In genomic region chr4:184403384-184403781, GRCh38 we compare ENCODE assay signal across 19 cellular contexts.
DNase-seq lines count a peak whose midpoint lies in the region; ATAC-seq, FAIRE-seq and TF ChIP-seq lines count a peak whose summit lies in the region.
"Had no signal": no experiment of that assay in that cellular context is flagged by ENCODE, and none has a peak within 500 bp of the region (broad histone marks: within the 10 kb centered on the region; RNA-seq: fewer than 3 reads in every experiment).

No MANE protein-coding gene starts in this region.

- no peak overlapping the region for H3K4me3 ChIP-seq in K562
- H3K4me3 ChIP-seq: pancreas, SJSA1, uterus had no signal

- H3K27ac ChIP-seq in K562 (ENCODE audit: extremely low read depth, low read depth, low read length) = no peak overlapping the region
- H3K27ac ChIP-seq: pancreas, SJSA1, uterus had no signal

- no peak overlapping the region for H3K4me3 Mint-ChIP-seq in nephron progenitor cell
- H3K4me3 Mint-ChIP-seq: B cell had no signal

- H3K27me3 Mint-ChIP-seq in nephron progenitor cell (ENCODE audit: low read depth, poor library complexity) = no peaks in the 10 kb centered on the region
- H3K27me3 Mint-ChIP-seq: B cell had no signal

- DNase-seq in GM12891 (ENCODE audit: insufficient read length, low spot score) = no peak
- no peak for DNase-seq in K562 (ENCODE audit: extremely low read depth in 1 of 4, low spot score in 3 of 4)
- no peak for DNase-seq in nephron progenitor cell
- no peak for DNase-seq in NCI-H82 (lab: John Stamatoyannopoulos, UW)
- no peak for DNase-seq in dedifferentiated amniotic fluid mesenchymal stem cell (ENCODE audit: extremely low spot score)
- no peak for DNase-seq in amniotic stem cell (lab: John Stamatoyannopoulos, UW)
- DNase-seq: activated naive CD4-positive, alpha-beta T cell; DMS79; GOT3; islet precursor cell; NCI-H1417 treated with DMSO at 0.1 percent for 48 hours; NCI-H226; pancreas; uterus had no signal

- CTCF ChIA-PET in K562 (lab: Yijun Ruan, JAX; ENCODE audit: low intra/inter-chr PET ratio) = no interaction called here

- H3K4me2 ChIP-seq in K562 (ENCODE audit: insufficient read depth, low read length) = no peak overlapping the region

- TF ChIP-seq RAD21 in K562 (CRISPR knock-in tag; conservative IDR thresholded peaks at IDR 0.05 in 1 of 2, IDR thresholded peaks at IDR 0.05 in 1 of 2) = no peak

- no peaks in the 10 kb centered on the region for H3K9me1 ChIP-seq in K562 (ENCODE audit: control insufficient read depth, insufficient read depth, low read length)

- H3K79me2 ChIP-seq in K562 (ENCODE audit: control insufficient read depth, insufficient read depth, low read length) = no peaks in the 10 kb centered on the region

- no peak overlapping the region for H2AFZ ChIP-seq in K562 (ENCODE audit: low read depth, low read length)

- peak; percentile 8 for ATAC-seq in HG02798 (IDR thresholded peaks at IDR 0.05; ENCODE audit: poor library complexity, unreplicated experiment)
- no peak for ATAC-seq in K562
- no peak for ATAC-seq in HG03045 (IDR thresholded peaks at IDR 0.05; ENCODE audit: unreplicated experiment)
- ATAC-seq: pancreas had no signal

- peaks cover 40% of the 10 kb centered on the region for H3K4me1 Mint-ChIP-seq in nephron progenitor cell

- no peaks in the 10 kb centered on the region; a peak in 1 of 5 replicates for H3K4me1 ChIP-seq in K562 (replicated peaks in 1 of 2; ENCODE audit: control insufficient read depth in 2 of 2, insufficient read depth in 2 of 2, low read length in 2 of 2)
- H3K4me1 ChIP-seq: pancreas had no signal

- peaks cover 63% of the 10 kb centered on the region for H3K36me3 Mint-ChIP-seq in nephron progenitor cell (ENCODE audit: low read depth)

- FAIRE-seq in GM12891 (lab: Jason Lieb, UNC) = peak; percentile 85
- FAIRE-seq in K562 (lab: Jason Lieb, UNC) = peak; percentile 29
- FAIRE-seq: endothelial cell of umbilical vein, pancreas had no signal

- peak overlapping the region; percentile 24 for H3K27ac Mint-ChIP-seq in nephron progenitor cell
- H3K27ac Mint-ChIP-seq: B cell had no signal

- no peak for TF ChIP-seq POLR2A in GM12891 (IDR thresholded peaks at IDR 0.05; ENCODE audit: low read depth, low read length)
- no peak for TF ChIP-seq POLR2A in K562 (conservative IDR thresholded peaks at IDR 0.05)

- no TSS peak for BruUV-seq in K562 (replicated peaks; lab: Mats Ljungman, UMichigan)

- no peaks in the 10 kb centered on the region for H3K9me3 ChIP-seq in K562 (replicated peaks; ENCODE audit: control insufficient read depth, insufficient read depth, low read depth, low read length)
- H3K9me3 ChIP-seq: pancreas, SJSA1, uterus had no signal

- 47% methylated on average over 1 of the region's 1 CpG for WGBS in K562 (ENCODE audit: insufficient coverage, low coverage, missing lambda C conversion rate)

- H3K36me3 ChIP-seq in K562 (ENCODE audit: control insufficient read depth, insufficient read depth, low read length) = peaks cover 19% of the 10 kb centered on the region; the same call in 2 of the 3 replicates
- H3K36me3 ChIP-seq: uterus had no signal

- TF ChIP-seq CTCF in K562 (IDR thresholded peaks at IDR 0.05 in 2 of 3, conservative IDR thresholded peaks at IDR 0.05 in 1 of 3; ENCODE audit: insufficient read depth in 2 of 3, low read depth in 1 of 3, low read length in 3 of 3) = no peak
- no peak for TF ChIP-seq CTCF in nephron progenitor cell (IDR thresholded peaks at IDR 0.05)

- POLR2A ChIA-PET in K562 (lab: Yijun Ruan, JAX) = no interaction called here

- no peaks in the 10 kb centered on the region for H3K9me3 Mint-ChIP-seq in nephron progenitor cell

- in situ Hi-C loops in K562 (cut with MboI) = no loop called here

- H4K20me1 ChIP-seq in K562 (replicated peaks; ENCODE audit: control insufficient read depth, insufficient read depth, low read length) = no peaks in the 10 kb centered on the region

- H3K9ac ChIP-seq in K562 (ENCODE audit: insufficient read depth in 1 of 2, low read depth in 2 of 2, low read length in 2 of 2) = no peak overlapping the region

- intact Hi-C loops in K562 (cut with micrococcal nuclease) = no loop called here

- no peaks in the 10 kb centered on the region for H3K27me3 ChIP-seq in K562 (ENCODE audit: control insufficient read depth in 2 of 2, insufficient read depth in 2 of 2, low read length in 2 of 2)
- H3K27me3 ChIP-seq: pancreas, SJSA1, uterus had no signal

- no peak for TF ChIP-seq EP300 in K562 (IDR thresholded peaks at IDR 0.05; ENCODE audit: low read length)

TF ChIP-seq in GM12891, 5 proteins besides CTCF, POLR2A, EP300 and RAD21:
- no peak for TF ChIP-seq TAF1 (IDR thresholded peaks at IDR 0.05; ENCODE audit: low read depth, low read length)

TF ChIP-seq in K562, 482 proteins besides CTCF, POLR2A, EP300 and RAD21 (continues in another document):
- TF ChIP-seq UBTF (IDR thresholded peaks at IDR 0.05; ENCODE audit: borderline replicate concordance in 1 of 2, low read depth in 2 of 2, low read length in 2 of 2) (no peak), ARHGAP35 (IDR thresholded peaks at IDR 0.05; ENCODE audit: partially characterized antibody) (no peak), NONO (IDR thresholded peaks at IDR 0.05; ENCODE audit: low read depth in 2 of 2, low read length in 1 of 2) (no peak), SIN3B (IDR thresholded peaks at IDR 0.05; ENCODE audit: low read depth) (no peak), FOXK2 (conservative IDR thresholded peaks at IDR 0.05 in 1 of 2, IDR thresholded peaks at IDR 0.05 in 1 of 2; ENCODE audit: low read depth in 2 of 2) (no peak), CHD1 (IDR thresholded peaks at IDR 0.05; ENCODE audit: low read length) (no peak), HDAC6 (IDR thresholded peaks at IDR 0.05; ENCODE audit: low read depth, low read length) (no peak), MAZ (CRISPR knock-in tag; conservative IDR thresholded peaks at IDR 0.05 in 1 of 2, IDR thresholded peaks at IDR 0.05 in 1 of 2) (no peak), THRA (IDR thresholded peaks at IDR 0.05) (no peak), XRCC5 (IDR thresholded peaks at IDR 0.05; ENCODE audit: low read depth, low read length) (no peak), ZNF695 (CRISPR knock-in tag; IDR thresholded peaks at IDR 0.05) (no peak), GTF2F1 (IDR thresholded peaks at IDR 0.05; ENCODE audit: low read depth, low read length) (no peak), PCBP2 (IDR thresholded peaks at IDR 0.05; ENCODE audit: low read depth, low read length, poor library complexity, severe bottlenecking) (no peak), HIVEP1 (CRISPR knock-in tag; IDR thresholded peaks at IDR 0.05) (no peak)
- TF ChIP-seq, protein P1, sequence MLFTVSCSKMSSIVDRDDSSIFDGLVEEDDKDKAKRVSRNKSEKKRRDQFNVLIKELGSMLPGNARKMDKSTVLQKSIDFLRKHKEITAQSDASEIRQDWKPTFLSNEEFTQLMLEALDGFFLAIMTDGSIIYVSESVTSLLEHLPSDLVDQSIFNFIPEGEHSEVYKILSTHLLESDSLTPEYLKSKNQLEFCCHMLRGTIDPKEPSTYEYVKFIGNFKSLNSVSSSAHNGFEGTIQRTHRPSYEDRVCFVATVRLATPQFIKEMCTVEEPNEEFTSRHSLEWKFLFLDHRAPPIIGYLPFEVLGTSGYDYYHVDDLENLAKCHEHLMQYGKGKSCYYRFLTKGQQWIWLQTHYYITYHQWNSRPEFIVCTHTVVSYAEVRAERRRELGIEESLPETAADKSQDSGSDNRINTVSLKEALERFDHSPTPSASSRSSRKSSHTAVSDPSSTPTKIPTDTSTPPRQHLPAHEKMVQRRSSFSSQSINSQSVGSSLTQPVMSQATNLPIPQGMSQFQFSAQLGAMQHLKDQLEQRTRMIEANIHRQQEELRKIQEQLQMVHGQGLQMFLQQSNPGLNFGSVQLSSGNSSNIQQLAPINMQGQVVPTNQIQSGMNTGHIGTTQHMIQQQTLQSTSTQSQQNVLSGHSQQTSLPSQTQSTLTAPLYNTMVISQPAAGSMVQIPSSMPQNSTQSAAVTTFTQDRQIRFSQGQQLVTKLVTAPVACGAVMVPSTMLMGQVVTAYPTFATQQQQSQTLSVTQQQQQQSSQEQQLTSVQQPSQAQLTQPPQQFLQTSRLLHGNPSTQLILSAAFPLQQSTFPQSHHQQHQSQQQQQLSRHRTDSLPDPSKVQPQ (CRISPR knock-in tag; IDR thresholded peaks at IDR 0.05; ENCODE audit: borderline replicate concordance) = no peak
